Comparison of ENCODE assay signal across 26 cellular contexts in genomic region chr15:87547470-87548181, GRCh38.
DNase-seq lines count a peak whose midpoint lies in the region; ATAC-seq and TF ChIP-seq lines count a peak whose summit lies in the region.
"Had no signal": no experiment of that assay in that cellular context is flagged by ENCODE, and none has a peak within 500 bp of the region (broad histone marks: within the 10 kb centered on the region; RNA-seq: fewer than 3 reads in every experiment).

No MANE protein-coding gene starts in this region.

- DNase-seq in G401 (ENCODE audit: low spot score) = peak; percentile 72
- DNase-seq in NCI-H2196 treated with DMSO at 0.1 percent for 48 hours (lab: John Stamatoyannopoulos, UW; ENCODE audit: unreplicated experiment) = peak; percentile 10
- DNase-seq in choroid plexus epithelial cell (ENCODE audit: low read depth) = peak; percentile 26
- no peak for DNase-seq in psoas muscle
- DNase-seq in NOMO-1 treated with dmso at 0.1 percent for 144 hours (lab: John Stamatoyannopoulos, UW; ENCODE audit: unreplicated experiment) = no peak
- no peak for DNase-seq in esophagus squamous epithelium (lab: John Stamatoyannopoulos, UW)
- DNase-seq in NCI-H774 (lab: John Stamatoyannopoulos, UW) = no peak
- DNase-seq in activated naive CD4-positive, alpha-beta T cell treated with Interleukin-2 at 50 U/mL for 16 hours = no peak
- DNase-seq: activated B cell treated with CpG ODN at 0.5 μM for 24 hours; activated CD4-positive, alpha-beta memory T cell treated with anti-CD3 and anti-CD28 coated beads for 36 hours; adrenal gland; AML-193; central memory CD4-positive, alpha-beta T cell; DMS79; islet precursor cell; Karpas-422; NCI-H1092; NCI-H2081; NCI-H510A treated with DMSO at 0.1 percent for 48 hours; stimulated activated CD4-positive, alpha-beta T cell treated with anti-CD3 and anti-CD28 coated beads, Interleukin-4, amount 100 ng/mL, for 4 hours; stimulated activated naive CD8-positive, alpha-beta T cell treated with anti-CD3 and anti-CD28 coated beads, Interleukin-15, Interleukin-2, amounts not matched to agents 100 U/mL and 50 U/mL, for 24 hours; T1000; transverse colon had no signal

- no peaks in the 10 kb centered on the region for H3K27me3 ChIP-seq in psoas muscle (ENCODE audit: insufficient read depth in 3 of 3, low read length in 2 of 3)
- H3K27me3 ChIP-seq in esophagus squamous epithelium = no peaks in the 10 kb centered on the region
- H3K27me3 ChIP-seq: adrenal gland, gastroesophageal sphincter, neutrophil, transverse colon had no signal

- ATAC-seq in psoas muscle = peak; percentile 64 to 87 (median 77)
- ATAC-seq: gastroesophageal sphincter; stimulated activated naive CD8-positive, alpha-beta T cell treated with anti-CD3 and anti-CD28 coated beads, Interleukin-15, Interleukin-2, amounts not matched to agents 100 U/mL and 50 U/mL, for 24 hours had no signal

- H3K36me3 ChIP-seq in psoas muscle (ENCODE audit: insufficient read depth in 1 of 2, low read depth in 1 of 2) (no peaks in the 10 kb centered on the region), esophagus squamous epithelium (no peaks in the 10 kb centered on the region)
- H3K36me3 ChIP-seq: adrenal gland, gastroesophageal sphincter, neutrophil, transverse colon had no signal

- 44 to 57% (median 47%) methylated on average over 3 of the region's 3 CpGs for WGBS in psoas muscle, 3 donors
- 41 to 56% methylated on average over 3 of the region's 3 CpGs for WGBS in esophagus squamous epithelium, 2 donors

- TF ChIP-seq CTCF in choroid plexus epithelial cell (conservative IDR thresholded peaks at IDR 0.05; ENCODE audit: low read depth, low read length) (no peak), psoas muscle (IDR thresholded peaks at IDR 0.05) (no peak), esophagus squamous epithelium (IDR thresholded peaks at IDR 0.05) (no peak)

- H3K27ac ChIP-seq in psoas muscle = peak overlapping the region; percentile 50
- no peak overlapping the region for H3K27ac ChIP-seq in esophagus squamous epithelium
- H3K27ac ChIP-seq: adrenal gland, epithelial cell of prostate, gastroesophageal sphincter, neutrophil, transverse colon had no signal

- in situ Hi-C loops in G401 (cut with HindIII; ENCODE audit: low sequenced_read_pairs) = no loop called here

- no peak overlapping the region for H3K4me3 ChIP-seq in choroid plexus epithelial cell (ENCODE audit: low read depth, low read length)
- no peak overlapping the region for H3K4me3 ChIP-seq in psoas muscle
- H3K4me3 ChIP-seq in esophagus squamous epithelium = no peak overlapping the region
- H3K4me3 ChIP-seq: adrenal gland, gastroesophageal sphincter, transverse colon had no signal

- no peaks in the 10 kb centered on the region for H3K9me3 ChIP-seq in psoas muscle
- no peaks in the 10 kb centered on the region for H3K9me3 ChIP-seq in esophagus squamous epithelium
- H3K9me3 ChIP-seq: adrenal gland, gastroesophageal sphincter, neutrophil, transverse colon had no signal

- intact Hi-C loops in psoas muscle (cut with DNase I) = no loop called here
- intact Hi-C loops in esophagus squamous epithelium (cut with DNase I) = no loop called here

- H3K4me1 ChIP-seq in psoas muscle (no peaks in the 10 kb centered on the region), esophagus squamous epithelium (no peaks in the 10 kb centered on the region)
- H3K4me1 ChIP-seq: adrenal gland, transverse colon had no signal

- TF ChIP-seq POLR2A in esophagus squamous epithelium (IDR thresholded peaks at IDR 0.05) = no peak

Comparison
In these comparisons a context has a peak if more than half of its experiments do, and no peak if none do; other contexts are left out.
1. DNase-seq: peak in G401 (single experiment), NCI-H2196 treated with DMSO at 0.1 percent for 48 hours (single experiment) and choroid plexus epithelial cell (single experiment); none in psoas muscle (0 of 2), NOMO-1 treated with dmso at 0.1 percent for 144 hours (single experiment), esophagus squamous epithelium (single experiment), NCI-H774 (single experiment) and activated naive CD4-positive, alpha-beta T cell treated with Interleukin-2 at 50 U/mL for 16 hours (single experiment).